ENCODE assay signal across 8 cellular contexts in genomic region chr14:105559384-105560046, GRCh38. TPM values are rescaled to one million over a fixed set of nuclear protein-coding genes. Genes with fewer than 3 reads are reported as not detected.
A peak's percentile ranks its signal among the peaks of the same experiment; 100 is the strongest.
DNase-seq lines count a peak whose midpoint lies in the region; ATAC-seq, FAIRE-seq and TF ChIP-seq lines count a peak whose summit lies in the region.
"Not testable (repeated sequence)": the region's sequence is repeated elsewhere in the genome, so short reads cannot be mapped to it uniquely, and the experiment has no call there.

No MANE protein-coding gene starts in this region.

- H3K4me1 ChIP-seq in CD8-positive, alpha-beta T cell (ENCODE audit: insufficient read depth, low read length); gastroesophageal sphincter; pancreas: not testable (repeated sequence)

- TF ChIP-seq CTCF in CD8-positive, alpha-beta T cell (IDR thresholded peaks at IDR 0.05); activated B cell treated with CpG ODN at 0.5 μM for 24 hours (IDR thresholded peaks at IDR 0.05); pancreas (IDR thresholded peaks at IDR 0.05): not testable (repeated sequence)
- TF ChIP-seq CTCF in gastroesophageal sphincter (IDR thresholded peaks at IDR 0.05): peak in 1 of 4 experiments; percentile 25

- H3K27ac ChIP-seq in CD8-positive, alpha-beta T cell (ENCODE audit: low read depth, low read length); gastroesophageal sphincter; pancreas: not testable (repeated sequence)

- WGBS in gastroesophageal sphincter (ENCODE audit: low coverage in 1 of 2), 2 donors: no CpG with 5 or more reads among the region's 49 CpGs
- WGBS in pancreas, 2 donors: 37 to 41% methylated on average over 3 to 15 of the region's 49 CpGs

- not testable (repeated sequence) for H3K4me1 Mint-ChIP-seq in CD8-positive, alpha-beta T cell (ENCODE audit: low read depth)
- H3K4me1 Mint-ChIP-seq in activated B cell treated with CpG ODN at 0.5 μM for 24 hours: peaks cover 25% of the 10 kb centered on the region

- peak; percentile 63 for ATAC-seq in CD8-positive, alpha-beta T cell
- ATAC-seq in GM19023 (IDR thresholded peaks at IDR 0.05; ENCODE audit: unreplicated experiment) (peak; percentile 46), GM21576 (IDR thresholded peaks at IDR 0.05; ENCODE audit: unreplicated experiment) (peak; percentile 34), HG02981 (IDR thresholded peaks at IDR 0.05; ENCODE audit: unreplicated experiment) (peak; percentile 45), HG03571 (IDR thresholded peaks at IDR 0.05; ENCODE audit: unreplicated experiment) (peak; percentile 50), activated B cell treated with CpG ODN at 0.5 μM for 24 hours (ENCODE audit: low read depth) (peak; percentile 38), gastroesophageal sphincter (peak; percentile 58), pancreas (peak; percentile 71 to 87 (median 82))

- H3K27ac Mint-ChIP-seq in CD8-positive, alpha-beta T cell; activated B cell treated with CpG ODN at 0.5 μM for 24 hours: not testable (repeated sequence)

- not testable (repeated sequence) for H3K36me3 Mint-ChIP-seq in CD8-positive, alpha-beta T cell; activated B cell treated with CpG ODN at 0.5 μM for 24 hours (ENCODE audit: low read depth)

- not testable (repeated sequence) for H3K27me3 ChIP-seq in CD8-positive, alpha-beta T cell (ENCODE audit: insufficient read depth, low read length); pancreas
- peaks cover 21% of the 10 kb centered on the region for H3K27me3 ChIP-seq in gastroesophageal sphincter

- not testable (repeated sequence) for H3K4me3 Mint-ChIP-seq in CD8-positive, alpha-beta T cell; activated B cell treated with CpG ODN at 0.5 μM for 24 hours

- H3K27me3 Mint-ChIP-seq in CD8-positive, alpha-beta T cell (ENCODE audit: low read depth): peaks cover 11% of the 10 kb centered on the region
- H3K27me3 Mint-ChIP-seq in activated B cell treated with CpG ODN at 0.5 μM for 24 hours: not testable (repeated sequence)

- not testable (repeated sequence) for FAIRE-seq in pancreas (lab: Jason Lieb, UNC)

- not testable (repeated sequence) for H3K9me3 Mint-ChIP-seq in CD8-positive, alpha-beta T cell; activated B cell treated with CpG ODN at 0.5 μM for 24 hours

- CTCF ChIA-PET in CD8-positive, alpha-beta T cell (lab: Charles Lee): interaction anchor here (0.7 kb wide), 1 partner anchor 10 kb away, joined by 3 read pairs; no protein-coding TSS in a partner anchor
- CTCF ChIA-PET in activated B cell treated with CpG ODN at 0.5 μM for 24 hours (lab: Charles Lee): not testable (repeated sequence)

- H3K36me3 ChIP-seq in CD8-positive, alpha-beta T cell (ENCODE audit: insufficient read depth, low read length); gastroesophageal sphincter; pancreas: not testable (repeated sequence)

- not testable (repeated sequence) for H3K9me3 ChIP-seq in CD8-positive, alpha-beta T cell (ENCODE audit: low read length); gastroesophageal sphincter; pancreas

- POLR2A ChIA-PET in CD8-positive, alpha-beta T cell (lab: Charles Lee): not testable (repeated sequence)
- POLR2A ChIA-PET in activated B cell treated with CpG ODN at 0.5 μM for 24 hours (lab: Charles Lee): interaction anchor here (0.7 to 1.1 kb wide), 2 partner anchors 150 to 302 kb away, joined by 3 to 7 read pairs; no protein-coding TSS in a partner anchor

- intact Hi-C loops in CD8-positive, alpha-beta T cell (cut with DNase I, micrococcal nuclease): loop anchor here in 1 of 2 experiments (10.0 kb wide), 1 partner anchor 385 kb away; no protein-coding TSS in a partner anchor
- intact Hi-C loops in activated B cell treated with CpG ODN at 0.5 μM for 24 hours (cut with micrococcal nuclease): loop anchor here (10.0 kb wide), 1 partner anchor 115 kb away; no protein-coding TSS in a partner anchor
- intact Hi-C loops in pancreas (cut with DNase I): not testable (repeated sequence)

- H3K4me3 ChIP-seq in CD8-positive, alpha-beta T cell (ENCODE audit: low read depth, low read length); gastroesophageal sphincter; pancreas: not testable (repeated sequence)

- TF ChIP-seq EP300 in gastroesophageal sphincter (IDR thresholded peaks at IDR 0.05): not testable (repeated sequence)

- TF ChIP-seq POLR2A in gastroesophageal sphincter (IDR thresholded peaks at IDR 0.05): not testable (repeated sequence)

- not testable (repeated sequence) for DNase-seq in CD8-positive, alpha-beta T cell; pancreas
- peak; percentile 49 for DNase-seq in activated B cell treated with CpG ODN at 0.5 μM for 24 hours

RNA-seq across cellular contexts. Expression of gene TMEM121, which starts 33.1 kb away (rescaled TPM):
- 1 to 10 TPM; 2.8 to 3.4 TPM for total RNA-seq in CD8-positive, alpha-beta T cell
- total RNA-seq in activated B cell treated with CpG ODN at 0.5 μM for 24 hours (0.95 and 1.6 TPM in 2 replicates), gastroesophageal sphincter (1 to 10 TPM; 3.9 to 6.7 (median 5.2) TPM), pancreas (1 to 10 TPM in 5 of 6 donors, under 1 TPM in 1; 0.92 to 3.3 (median 1.8) TPM)
- polyA plus RNA-seq in pancreas: 1 to 10 TPM; 1.2 to 2.5 TPM
